ENCODE assay signal across 18 cellular contexts in the genomic region with DNA sequence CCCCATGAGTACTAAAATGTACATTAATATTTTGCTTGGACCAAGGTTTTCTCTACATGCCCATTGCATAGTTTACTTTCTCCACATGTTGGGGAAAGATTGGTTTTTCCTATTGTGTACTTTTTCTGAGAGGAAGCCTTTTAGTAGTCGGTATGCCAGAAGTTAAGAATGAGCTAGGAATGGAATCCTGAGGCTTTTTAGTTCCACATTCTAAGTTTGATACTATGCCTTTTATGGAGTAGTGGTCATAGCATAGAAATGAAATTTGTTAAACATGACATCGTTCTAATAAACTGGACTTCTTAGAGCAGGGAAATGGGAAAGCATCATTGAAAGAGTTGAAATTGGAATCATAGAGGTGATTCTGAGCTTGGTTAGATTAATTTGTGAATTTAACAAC.
"Had no signal": no experiment of that assay in that cellular context is flagged by ENCODE, and none has a peak within 500 bp of the region (broad histone marks: within the 10 kb centered on the region; RNA-seq: fewer than 3 reads in every experiment).

No MANE protein-coding gene starts in this region.

- ATAC-seq: activated CD8-positive, alpha-beta memory T cell treated with anti-CD3 and anti-CD28 coated beads, Interleukin-2, amount 10 ng/mL, durations not matched to agents 7 days and 5 days; activated naive CD8-positive, alpha-beta T cell treated with anti-CD3 and anti-CD28 coated beads, Interleukin-2, amount 50 U/mL, for 24 hours; body of pancreas; left lung; stimulated activated naive CD8-positive, alpha-beta T cell treated with anti-CD3 and anti-CD28 coated beads, Interleukin-15, Interleukin-2, amounts not matched to agents 100 U/mL and 50 U/mL, for 24 hours had no signal

- H3K4me3 ChIP-seq: body of pancreas, left lung, SK-N-MC, skin epidermis had no signal

- H3K9me3 ChIP-seq: body of pancreas, left lung had no signal

- H3K27ac ChIP-seq: body of pancreas, epithelial cell of prostate, left lung, SK-N-MC, skin epidermis had no signal

- H3K27me3 ChIP-seq: body of pancreas, left lung had no signal

- DNase-seq: activated B cell treated with CpG ODN at 0.5 μM for 24 hours; activated CD4-positive, alpha-beta memory T cell treated with anti-CD3 and anti-CD28 coated beads, Interleukin-2, amount 10 ng/mL, durations not matched to agents 7 days and 5 days; activated CD4-positive, alpha-beta T cell treated with anti-CD3 and anti-CD28 coated beads for 4 hours; activated CD8-positive, alpha-beta memory T cell treated with anti-CD3 and anti-CD28 coated beads, Interleukin-2, amount 10 ng/mL, durations not matched to agents 7 days and 5 days; activated naive CD4-positive, alpha-beta T cell treated with anti-CD3 and anti-CD28 coated beads, Interleukin-2, amount 10 ng/mL, durations not matched to agents 7 days and 5 days; activated naive CD8-positive, alpha-beta T cell treated with anti-CD3 and anti-CD28 coated beads, Interleukin-2, amount 50 U/mL, for 24 hours; activated T-cell treated with anti-CD3 and anti-CD28 coated beads, Interleukin-2, amount 50 U/mL, for 1 hour; body of pancreas; endodermal cell; head of caudate nucleus; left lung; occipital lobe; posterior cingulate gyrus; stimulated activated naive CD8-positive, alpha-beta T cell treated with anti-CD3 and anti-CD28 coated beads, Interleukin-15, Interleukin-2, amounts not matched to agents 100 U/mL and 50 U/mL, for 24 hours; T-helper 9 cell had no signal
